In genomic region chr9:127863179-127863578, GRCh38 we compare ENCODE assay signal across 2 cellular contexts.
TF ChIP-seq lines count a peak whose summit lies in the region.

No MANE protein-coding gene starts in this region.

TF ChIP-seq in HepG2, 621 proteins besides CTCF, POLR2A, EP300 and RAD21:
- TF ChIP-seq, protein P1, sequence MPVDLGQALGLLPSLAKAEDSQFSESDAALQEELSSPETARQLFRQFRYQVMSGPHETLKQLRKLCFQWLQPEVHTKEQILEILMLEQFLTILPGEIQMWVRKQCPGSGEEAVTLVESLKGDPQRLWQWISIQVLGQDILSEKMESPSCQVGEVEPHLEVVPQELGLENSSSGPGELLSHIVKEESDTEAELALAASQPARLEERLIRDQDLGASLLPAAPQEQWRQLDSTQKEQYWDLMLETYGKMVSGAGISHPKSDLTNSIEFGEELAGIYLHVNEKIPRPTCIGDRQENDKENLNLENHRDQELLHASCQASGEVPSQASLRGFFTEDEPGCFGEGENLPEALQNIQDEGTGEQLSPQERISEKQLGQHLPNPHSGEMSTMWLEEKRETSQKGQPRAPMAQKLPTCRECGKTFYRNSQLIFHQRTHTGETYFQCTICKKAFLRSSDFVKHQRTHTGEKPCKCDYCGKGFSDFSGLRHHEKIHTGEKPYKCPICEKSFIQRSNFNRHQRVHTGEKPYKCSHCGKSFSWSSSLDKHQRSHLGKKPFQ (CRISPR knock-in tag; IDR thresholded peaks at IDR 0.05; ENCODE audit: insufficient replicate concordance), result no peak
- TF ChIP-seq YEATS4 (CRISPR knock-in tag; IDR thresholded peaks at IDR 0.05; ENCODE audit: borderline replicate concordance) (no peak), SMAD3 (CRISPR knock-in tag; IDR thresholded peaks at IDR 0.05) (no peak), TFDP1 (CRISPR knock-in tag; IDR thresholded peaks at IDR 0.05; ENCODE audit: borderline replicate concordance) (no peak), ZSCAN5A (CRISPR knock-in tag; IDR thresholded peaks at IDR 0.05; ENCODE audit: borderline replicate concordance) (no peak), ZNF510 (CRISPR knock-in tag; IDR thresholded peaks at IDR 0.05; ENCODE audit: low read depth) (no peak)
- TF ChIP-seq, protein P2, sequence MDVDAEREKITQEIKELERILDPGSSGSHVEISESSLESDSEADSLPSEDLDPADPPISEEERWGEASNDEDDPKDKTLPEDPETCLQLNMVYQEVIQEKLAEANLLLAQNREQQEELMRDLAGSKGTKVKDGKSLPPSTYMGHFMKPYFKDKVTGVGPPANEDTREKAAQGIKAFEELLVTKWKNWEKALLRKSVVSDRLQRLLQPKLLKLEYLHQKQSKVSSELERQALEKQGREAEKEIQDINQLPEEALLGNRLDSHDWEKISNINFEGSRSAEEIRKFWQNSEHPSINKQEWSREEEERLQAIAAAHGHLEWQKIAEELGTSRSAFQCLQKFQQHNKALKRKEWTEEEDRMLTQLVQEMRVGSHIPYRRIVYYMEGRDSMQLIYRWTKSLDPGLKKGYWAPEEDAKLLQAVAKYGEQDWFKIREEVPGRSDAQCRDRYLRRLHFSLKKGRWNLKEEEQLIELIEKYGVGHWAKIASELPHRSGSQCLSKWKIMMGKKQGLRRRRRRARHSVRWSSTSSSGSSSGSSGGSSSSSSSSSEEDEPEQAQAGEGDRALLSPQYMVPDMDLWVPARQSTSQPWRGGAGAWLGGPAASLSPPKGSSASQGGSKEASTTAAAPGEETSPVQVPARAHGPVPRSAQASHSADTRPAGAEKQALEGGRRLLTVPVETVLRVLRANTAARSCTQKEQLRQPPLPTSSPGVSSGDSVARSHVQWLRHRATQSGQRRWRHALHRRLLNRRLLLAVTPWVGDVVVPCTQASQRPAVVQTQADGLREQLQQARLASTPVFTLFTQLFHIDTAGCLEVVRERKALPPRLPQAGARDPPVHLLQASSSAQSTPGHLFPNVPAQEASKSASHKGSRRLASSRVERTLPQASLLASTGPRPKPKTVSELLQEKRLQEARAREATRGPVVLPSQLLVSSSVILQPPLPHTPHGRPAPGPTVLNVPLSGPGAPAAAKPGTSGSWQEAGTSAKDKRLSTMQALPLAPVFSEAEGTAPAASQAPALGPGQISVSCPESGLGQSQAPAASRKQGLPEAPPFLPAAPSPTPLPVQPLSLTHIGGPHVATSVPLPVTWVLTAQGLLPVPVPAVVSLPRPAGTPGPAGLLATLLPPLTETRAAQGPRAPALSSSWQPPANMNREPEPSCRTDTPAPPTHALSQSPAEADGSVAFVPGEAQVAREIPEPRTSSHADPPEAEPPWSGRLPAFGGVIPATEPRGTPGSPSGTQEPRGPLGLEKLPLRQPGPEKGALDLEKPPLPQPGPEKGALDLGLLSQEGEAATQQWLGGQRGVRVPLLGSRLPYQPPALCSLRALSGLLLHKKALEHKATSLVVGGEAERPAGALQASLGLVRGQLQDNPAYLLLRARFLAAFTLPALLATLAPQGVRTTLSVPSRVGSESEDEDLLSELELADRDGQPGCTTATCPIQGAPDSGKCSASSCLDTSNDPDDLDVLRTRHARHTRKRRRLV (CRISPR knock-in tag; IDR thresholded peaks at IDR 0.05), result no peak
- TF ChIP-seq, protein P3, sequence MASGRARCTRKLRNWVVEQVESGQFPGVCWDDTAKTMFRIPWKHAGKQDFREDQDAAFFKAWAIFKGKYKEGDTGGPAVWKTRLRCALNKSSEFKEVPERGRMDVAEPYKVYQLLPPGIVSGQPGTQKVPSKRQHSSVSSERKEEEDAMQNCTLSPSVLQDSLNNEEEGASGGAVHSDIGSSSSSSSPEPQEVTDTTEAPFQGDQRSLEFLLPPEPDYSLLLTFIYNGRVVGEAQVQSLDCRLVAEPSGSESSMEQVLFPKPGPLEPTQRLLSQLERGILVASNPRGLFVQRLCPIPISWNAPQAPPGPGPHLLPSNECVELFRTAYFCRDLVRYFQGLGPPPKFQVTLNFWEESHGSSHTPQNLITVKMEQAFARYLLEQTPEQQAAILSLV (CRISPR knock-in tag; IDR thresholded peaks at IDR 0.05; ENCODE audit: borderline replicate concordance), result no peak
TF ChIP-seq in HepG2: peak in this region for 0.

TF ChIP-seq in SK-N-SH, 30 proteins besides CTCF, POLR2A, EP300 and RAD21:
- TF ChIP-seq CHD2 (IDR thresholded peaks at IDR 0.05; ENCODE audit: low read length, partially characterized antibody) (no peak), ELF1 (IDR thresholded peaks at IDR 0.05) (no peak), RFX5 (IDR thresholded peaks at IDR 0.05; ENCODE audit: low read length) (no peak), USF2 (IDR thresholded peaks at IDR 0.05; ENCODE audit: borderline replicate concordance, low read depth, low read length) (no peak), MEF2A (IDR thresholded peaks at IDR 0.05; ENCODE audit: borderline replicate concordance, low read depth) (no peak), YY1 (IDR thresholded peaks at IDR 0.05; ENCODE audit: low read depth) (no peak), TCF12 (IDR thresholded peaks at IDR 0.05) (no peak), FOSL2 (IDR thresholded peaks at IDR 0.05; ENCODE audit: borderline replicate concordance, low read depth) (no peak), NRF1 (IDR thresholded peaks at IDR 0.05; ENCODE audit: low read depth, low read length) (no peak), SMC3 (IDR thresholded peaks at IDR 0.05; ENCODE audit: low read depth, low read length) (no peak), GABPA (IDR thresholded peaks at IDR 0.05; ENCODE audit: low read depth) (no peak), FOXM1 (IDR thresholded peaks at IDR 0.05; ENCODE audit: low read depth) (no peak), USF1 (IDR thresholded peaks at IDR 0.05; ENCODE audit: borderline replicate concordance, low read depth) (no peak)
- TF ChIP-seq, protein P4, sequence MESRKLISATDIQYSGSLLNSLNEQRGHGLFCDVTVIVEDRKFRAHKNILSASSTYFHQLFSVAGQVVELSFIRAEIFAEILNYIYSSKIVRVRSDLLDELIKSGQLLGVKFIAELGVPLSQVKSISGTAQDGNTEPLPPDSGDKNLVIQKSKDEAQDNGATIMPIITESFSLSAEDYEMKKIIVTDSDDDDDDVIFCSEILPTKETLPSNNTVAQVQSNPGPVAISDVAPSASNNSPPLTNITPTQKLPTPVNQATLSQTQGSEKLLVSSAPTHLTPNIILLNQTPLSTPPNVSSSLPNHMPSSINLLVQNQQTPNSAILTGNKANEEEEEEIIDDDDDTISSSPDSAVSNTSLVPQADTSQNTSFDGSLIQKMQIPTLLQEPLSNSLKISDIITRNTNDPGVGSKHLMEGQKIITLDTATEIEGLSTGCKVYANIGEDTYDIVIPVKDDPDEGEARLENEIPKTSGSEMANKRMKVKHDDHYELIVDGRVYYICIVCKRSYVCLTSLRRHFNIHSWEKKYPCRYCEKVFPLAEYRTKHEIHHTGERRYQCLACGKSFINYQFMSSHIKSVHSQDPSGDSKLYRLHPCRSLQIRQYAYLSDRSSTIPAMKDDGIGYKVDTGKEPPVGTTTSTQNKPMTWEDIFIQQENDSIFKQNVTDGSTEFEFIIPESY (IDR thresholded peaks at IDR 0.05; ENCODE audit: borderline replicate concordance, low read depth), result no peak
- TF ChIP-seq, protein P5, sequence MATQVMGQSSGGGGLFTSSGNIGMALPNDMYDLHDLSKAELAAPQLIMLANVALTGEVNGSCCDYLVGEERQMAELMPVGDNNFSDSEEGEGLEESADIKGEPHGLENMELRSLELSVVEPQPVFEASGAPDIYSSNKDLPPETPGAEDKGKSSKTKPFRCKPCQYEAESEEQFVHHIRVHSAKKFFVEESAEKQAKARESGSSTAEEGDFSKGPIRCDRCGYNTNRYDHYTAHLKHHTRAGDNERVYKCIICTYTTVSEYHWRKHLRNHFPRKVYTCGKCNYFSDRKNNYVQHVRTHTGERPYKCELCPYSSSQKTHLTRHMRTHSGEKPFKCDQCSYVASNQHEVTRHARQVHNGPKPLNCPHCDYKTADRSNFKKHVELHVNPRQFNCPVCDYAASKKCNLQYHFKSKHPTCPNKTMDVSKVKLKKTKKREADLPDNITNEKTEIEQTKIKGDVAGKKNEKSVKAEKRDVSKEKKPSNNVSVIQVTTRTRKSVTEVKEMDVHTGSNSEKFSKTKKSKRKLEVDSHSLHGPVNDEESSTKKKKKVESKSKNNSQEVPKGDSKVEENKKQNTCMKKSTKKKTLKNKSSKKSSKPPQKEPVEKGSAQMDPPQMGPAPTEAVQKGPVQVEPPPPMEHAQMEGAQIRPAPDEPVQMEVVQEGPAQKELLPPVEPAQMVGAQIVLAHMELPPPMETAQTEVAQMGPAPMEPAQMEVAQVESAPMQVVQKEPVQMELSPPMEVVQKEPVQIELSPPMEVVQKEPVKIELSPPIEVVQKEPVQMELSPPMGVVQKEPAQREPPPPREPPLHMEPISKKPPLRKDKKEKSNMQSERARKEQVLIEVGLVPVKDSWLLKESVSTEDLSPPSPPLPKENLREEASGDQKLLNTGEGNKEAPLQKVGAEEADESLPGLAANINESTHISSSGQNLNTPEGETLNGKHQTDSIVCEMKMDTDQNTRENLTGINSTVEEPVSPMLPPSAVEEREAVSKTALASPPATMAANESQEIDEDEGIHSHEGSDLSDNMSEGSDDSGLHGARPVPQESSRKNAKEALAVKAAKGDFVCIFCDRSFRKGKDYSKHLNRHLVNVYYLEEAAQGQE (IDR thresholded peaks at IDR 0.05; ENCODE audit: low read depth, low read length), result no peak
